Comparison of ENCODE assay signal across 1 cellular context in the genomic region with DNA sequence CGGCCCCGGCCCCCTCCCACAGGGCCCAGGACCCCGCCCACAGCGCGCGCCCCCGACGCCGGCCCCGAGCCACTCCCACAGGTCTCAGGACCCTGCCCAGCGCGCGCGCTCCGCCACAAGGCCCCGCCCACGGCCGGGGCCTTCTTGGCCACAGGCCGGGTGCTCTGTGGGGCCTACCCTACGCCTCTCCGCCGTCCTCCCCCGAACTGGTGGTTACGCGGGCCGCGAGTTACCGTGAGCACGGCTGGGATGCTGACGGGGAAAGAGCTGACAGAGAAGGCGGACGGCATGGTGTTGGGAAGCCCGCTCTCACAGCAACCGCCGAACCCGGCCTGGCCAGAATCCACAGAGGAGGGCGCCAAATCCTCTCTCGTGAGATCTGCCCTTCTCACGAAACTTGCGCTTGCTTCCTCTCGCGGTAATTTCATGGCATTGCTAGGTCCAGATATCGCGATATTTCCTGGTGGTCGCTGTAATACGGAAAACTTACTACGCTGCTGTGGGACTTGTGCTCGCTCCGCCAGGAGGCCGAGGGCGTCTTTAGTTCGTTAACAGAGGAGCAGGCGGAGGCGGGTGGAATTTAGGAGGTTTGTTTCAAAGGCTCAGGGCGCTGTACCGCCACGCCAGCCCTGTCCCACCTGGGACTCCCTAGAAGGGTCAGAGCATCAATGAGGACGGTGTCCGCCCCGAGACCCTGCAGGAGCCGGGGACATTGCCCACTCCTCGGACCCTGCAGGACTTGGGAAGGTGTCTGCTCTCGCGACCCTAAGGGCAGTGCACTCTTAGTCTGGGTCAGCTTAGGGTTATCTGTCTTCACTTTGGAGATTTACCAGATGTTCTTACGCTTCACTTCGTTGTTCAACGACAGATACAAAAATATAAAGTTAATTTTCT.
TF ChIP-seq lines count a peak whose summit lies in the region.

A gene (minus strand): TSS at position 351 of the 894 bp plus-strand sequence. CDS start 61 bp downstream, at position 290.

TF ChIP-seq in WTC11, 78 proteins besides CTCF, POLR2A, EP300 and RAD21 (continued from another document and continues in another):
- 0 out of 2 replicates have a peak, but pooled peaks have one; percentile 78 for TF ChIP-seq KAT7 (CRISPR knock-in tag; IDR thresholded peaks at IDR 0.05; ENCODE audit: borderline replicate concordance)
- TF ChIP-seq, protein P1, sequence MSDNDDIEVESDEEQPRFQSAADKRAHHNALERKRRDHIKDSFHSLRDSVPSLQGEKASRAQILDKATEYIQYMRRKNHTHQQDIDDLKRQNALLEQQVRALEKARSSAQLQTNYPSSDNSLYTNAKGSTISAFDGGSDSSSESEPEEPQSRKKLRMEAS (CRISPR knock-in tag; IDR thresholded peaks at IDR 0.05): peak; percentile 81; the same call in 1 of the 2 replicates
- TF ChIP-seq, protein P2, sequence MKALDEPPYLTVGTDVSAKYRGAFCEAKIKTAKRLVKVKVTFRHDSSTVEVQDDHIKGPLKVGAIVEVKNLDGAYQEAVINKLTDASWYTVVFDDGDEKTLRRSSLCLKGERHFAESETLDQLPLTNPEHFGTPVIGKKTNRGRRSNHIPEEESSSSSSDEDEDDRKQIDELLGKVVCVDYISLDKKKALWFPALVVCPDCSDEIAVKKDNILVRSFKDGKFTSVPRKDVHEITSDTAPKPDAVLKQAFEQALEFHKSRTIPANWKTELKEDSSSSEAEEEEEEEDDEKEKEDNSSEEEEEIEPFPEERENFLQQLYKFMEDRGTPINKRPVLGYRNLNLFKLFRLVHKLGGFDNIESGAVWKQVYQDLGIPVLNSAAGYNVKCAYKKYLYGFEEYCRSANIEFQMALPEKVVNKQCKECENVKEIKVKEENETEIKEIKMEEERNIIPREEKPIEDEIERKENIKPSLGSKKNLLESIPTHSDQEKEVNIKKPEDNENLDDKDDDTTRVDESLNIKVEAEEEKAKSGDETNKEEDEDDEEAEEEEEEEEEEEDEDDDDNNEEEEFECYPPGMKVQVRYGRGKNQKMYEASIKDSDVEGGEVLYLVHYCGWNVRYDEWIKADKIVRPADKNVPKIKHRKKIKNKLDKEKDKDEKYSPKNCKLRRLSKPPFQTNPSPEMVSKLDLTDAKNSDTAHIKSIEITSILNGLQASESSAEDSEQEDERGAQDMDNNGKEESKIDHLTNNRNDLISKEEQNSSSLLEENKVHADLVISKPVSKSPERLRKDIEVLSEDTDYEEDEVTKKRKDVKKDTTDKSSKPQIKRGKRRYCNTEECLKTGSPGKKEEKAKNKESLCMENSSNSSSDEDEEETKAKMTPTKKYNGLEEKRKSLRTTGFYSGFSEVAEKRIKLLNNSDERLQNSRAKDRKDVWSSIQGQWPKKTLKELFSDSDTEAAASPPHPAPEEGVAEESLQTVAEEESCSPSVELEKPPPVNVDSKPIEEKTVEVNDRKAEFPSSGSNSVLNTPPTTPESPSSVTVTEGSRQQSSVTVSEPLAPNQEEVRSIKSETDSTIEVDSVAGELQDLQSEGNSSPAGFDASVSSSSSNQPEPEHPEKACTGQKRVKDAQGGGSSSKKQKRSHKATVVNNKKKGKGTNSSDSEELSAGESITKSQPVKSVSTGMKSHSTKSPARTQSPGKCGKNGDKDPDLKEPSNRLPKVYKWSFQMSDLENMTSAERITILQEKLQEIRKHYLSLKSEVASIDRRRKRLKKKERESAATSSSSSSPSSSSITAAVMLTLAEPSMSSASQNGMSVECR (CRISPR knock-in tag; IDR thresholded peaks at IDR 0.05; ENCODE audit: borderline replicate concordance): peak; percentile 80; the same call in 1 of the 2 replicates
- no peak for TF ChIP-seq PRRX2 (CRISPR knock-in tag; IDR thresholded peaks at IDR 0.05)
- 0 out of 2 replicates have a peak, but pooled peaks have one; percentile 20 for TF ChIP-seq JUN (CRISPR knock-in tag; IDR thresholded peaks at IDR 0.05)
- TF ChIP-seq ELF4 (CRISPR knock-in tag; IDR thresholded peaks at IDR 0.05; ENCODE audit: low read depth): peak; percentile 73; the same call in 1 of the 2 replicates
- TF ChIP-seq CREM (CRISPR knock-in tag; IDR thresholded peaks at IDR 0.05): peak; percentile 71; the same call in 1 of the 2 replicates
- peak; percentile 89 for TF ChIP-seq FOXP1 (CRISPR knock-in tag; IDR thresholded peaks at IDR 0.05; ENCODE audit: borderline replicate concordance)
- TF ChIP-seq ESRRA (CRISPR knock-in tag; IDR thresholded peaks at IDR 0.05; ENCODE audit: borderline replicate concordance): peak; percentile 71; the same call in 1 of the 2 replicates
- TF ChIP-seq, protein P3, sequence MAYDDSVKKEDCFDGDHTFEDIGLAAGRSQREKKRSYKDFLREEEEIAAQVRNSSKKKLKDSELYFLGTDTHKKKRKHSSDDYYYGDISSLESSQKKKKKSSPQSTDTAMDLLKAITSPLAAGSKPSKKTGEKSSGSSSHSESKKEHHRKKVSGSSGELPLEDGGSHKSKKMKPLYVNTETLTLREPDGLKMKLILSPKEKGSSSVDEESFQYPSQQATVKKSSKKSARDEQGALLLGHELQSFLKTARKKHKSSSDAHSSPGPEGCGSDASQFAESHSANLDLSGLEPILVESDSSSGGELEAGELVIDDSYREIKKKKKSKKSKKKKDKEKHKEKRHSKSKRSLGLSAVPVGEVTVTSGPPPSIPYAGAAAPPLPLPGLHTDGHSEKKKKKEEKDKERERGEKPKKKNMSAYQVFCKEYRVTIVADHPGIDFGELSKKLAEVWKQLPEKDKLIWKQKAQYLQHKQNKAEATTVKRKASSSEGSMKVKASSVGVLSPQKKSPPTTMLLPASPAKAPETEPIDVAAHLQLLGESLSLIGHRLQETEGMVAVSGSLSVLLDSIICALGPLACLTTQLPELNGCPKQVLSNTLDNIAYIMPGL (CRISPR knock-in tag; IDR thresholded peaks at IDR 0.05): peak; percentile 81
- TF ChIP-seq ZBTB21 (CRISPR knock-in tag; IDR thresholded peaks at IDR 0.05; ENCODE audit: borderline replicate concordance): peak; percentile 87
- TF ChIP-seq GABPB1 (CRISPR knock-in tag; IDR thresholded peaks at IDR 0.05): peak; percentile 85
- peak; percentile 34; the same call in 1 of the 2 replicates for TF ChIP-seq ZNF671 (CRISPR knock-in tag; IDR thresholded peaks at IDR 0.05)
- TF ChIP-seq, protein P4, sequence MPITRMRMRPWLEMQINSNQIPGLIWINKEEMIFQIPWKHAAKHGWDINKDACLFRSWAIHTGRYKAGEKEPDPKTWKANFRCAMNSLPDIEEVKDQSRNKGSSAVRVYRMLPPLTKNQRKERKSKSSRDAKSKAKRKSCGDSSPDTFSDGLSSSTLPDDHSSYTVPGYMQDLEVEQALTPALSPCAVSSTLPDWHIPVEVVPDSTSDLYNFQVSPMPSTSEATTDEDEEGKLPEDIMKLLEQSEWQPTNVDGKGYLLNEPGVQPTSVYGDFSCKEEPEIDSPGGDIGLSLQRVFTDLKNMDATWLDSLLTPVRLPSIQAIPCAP (CRISPR knock-in tag; IDR thresholded peaks at IDR 0.05): 0 out of 2 replicates have a peak, but pooled peaks have one; percentile 18
- TF ChIP-seq CBFB (CRISPR knock-in tag; IDR thresholded peaks at IDR 0.05; ENCODE audit: low read depth): 0 out of 2 replicates have a peak, but pooled peaks have one; percentile 32
- TF ChIP-seq, protein P5, sequence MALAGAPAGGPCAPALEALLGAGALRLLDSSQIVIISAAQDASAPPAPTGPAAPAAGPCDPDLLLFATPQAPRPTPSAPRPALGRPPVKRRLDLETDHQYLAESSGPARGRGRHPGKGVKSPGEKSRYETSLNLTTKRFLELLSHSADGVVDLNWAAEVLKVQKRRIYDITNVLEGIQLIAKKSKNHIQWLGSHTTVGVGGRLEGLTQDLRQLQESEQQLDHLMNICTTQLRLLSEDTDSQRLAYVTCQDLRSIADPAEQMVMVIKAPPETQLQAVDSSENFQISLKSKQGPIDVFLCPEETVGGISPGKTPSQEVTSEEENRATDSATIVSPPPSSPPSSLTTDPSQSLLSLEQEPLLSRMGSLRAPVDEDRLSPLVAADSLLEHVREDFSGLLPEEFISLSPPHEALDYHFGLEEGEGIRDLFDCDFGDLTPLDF (CRISPR knock-in tag; IDR thresholded peaks at IDR 0.05): peak; percentile 40; the same call in 1 of the 2 replicates
- TF ChIP-seq, protein P6, sequence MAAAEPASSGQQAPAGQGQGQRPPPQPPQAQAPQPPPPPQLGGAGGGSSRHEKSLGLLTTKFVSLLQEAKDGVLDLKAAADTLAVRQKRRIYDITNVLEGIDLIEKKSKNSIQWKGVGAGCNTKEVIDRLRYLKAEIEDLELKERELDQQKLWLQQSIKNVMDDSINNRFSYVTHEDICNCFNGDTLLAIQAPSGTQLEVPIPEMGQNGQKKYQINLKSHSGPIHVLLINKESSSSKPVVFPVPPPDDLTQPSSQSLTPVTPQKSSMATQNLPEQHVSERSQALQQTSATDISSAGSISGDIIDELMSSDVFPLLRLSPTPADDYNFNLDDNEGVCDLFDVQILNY (CRISPR knock-in tag; IDR thresholded peaks at IDR 0.05): peak; percentile 98
- peak; percentile 71 for TF ChIP-seq ETV6 (CRISPR knock-in tag; IDR thresholded peaks at IDR 0.05)
- TF ChIP-seq, protein P7, sequence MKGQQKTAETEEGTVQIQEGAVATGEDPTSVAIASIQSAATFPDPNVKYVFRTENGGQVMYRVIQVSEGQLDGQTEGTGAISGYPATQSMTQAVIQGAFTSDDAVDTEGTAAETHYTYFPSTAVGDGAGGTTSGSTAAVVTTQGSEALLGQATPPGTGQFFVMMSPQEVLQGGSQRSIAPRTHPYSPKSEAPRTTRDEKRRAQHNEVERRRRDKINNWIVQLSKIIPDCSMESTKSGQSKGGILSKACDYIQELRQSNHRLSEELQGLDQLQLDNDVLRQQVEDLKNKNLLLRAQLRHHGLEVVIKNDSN (CRISPR knock-in tag; IDR thresholded peaks at IDR 0.05): peak; percentile 29
- TF ChIP-seq SOX15 (CRISPR knock-in tag; IDR thresholded peaks at IDR 0.05): no peak
- 0 out of 2 replicates have a peak, but pooled peaks have one; percentile 70 for TF ChIP-seq TCF7 (CRISPR knock-in tag; IDR thresholded peaks at IDR 0.05; ENCODE audit: low read depth)
- TF ChIP-seq NFE2L1 (CRISPR knock-in tag; IDR thresholded peaks at IDR 0.05): peak; percentile 81; the same call in 1 of the 2 replicates
- no peak for TF ChIP-seq ZNF396 (CRISPR knock-in tag; IDR thresholded peaks at IDR 0.05; ENCODE audit: borderline replicate concordance)
- TF ChIP-seq, protein P8, sequence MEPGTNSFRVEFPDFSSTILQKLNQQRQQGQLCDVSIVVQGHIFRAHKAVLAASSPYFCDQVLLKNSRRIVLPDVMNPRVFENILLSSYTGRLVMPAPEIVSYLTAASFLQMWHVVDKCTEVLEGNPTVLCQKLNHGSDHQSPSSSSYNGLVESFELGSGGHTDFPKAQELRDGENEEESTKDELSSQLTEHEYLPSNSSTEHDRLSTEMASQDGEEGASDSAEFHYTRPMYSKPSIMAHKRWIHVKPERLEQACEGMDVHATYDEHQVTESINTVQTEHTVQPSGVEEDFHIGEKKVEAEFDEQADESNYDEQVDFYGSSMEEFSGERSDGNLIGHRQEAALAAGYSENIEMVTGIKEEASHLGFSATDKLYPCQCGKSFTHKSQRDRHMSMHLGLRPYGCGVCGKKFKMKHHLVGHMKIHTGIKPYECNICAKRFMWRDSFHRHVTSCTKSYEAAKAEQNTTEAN (CRISPR knock-in tag; IDR thresholded peaks at IDR 0.05): peak; percentile 90; the same call in 1 of the 2 replicates
- TF ChIP-seq, protein P9, sequence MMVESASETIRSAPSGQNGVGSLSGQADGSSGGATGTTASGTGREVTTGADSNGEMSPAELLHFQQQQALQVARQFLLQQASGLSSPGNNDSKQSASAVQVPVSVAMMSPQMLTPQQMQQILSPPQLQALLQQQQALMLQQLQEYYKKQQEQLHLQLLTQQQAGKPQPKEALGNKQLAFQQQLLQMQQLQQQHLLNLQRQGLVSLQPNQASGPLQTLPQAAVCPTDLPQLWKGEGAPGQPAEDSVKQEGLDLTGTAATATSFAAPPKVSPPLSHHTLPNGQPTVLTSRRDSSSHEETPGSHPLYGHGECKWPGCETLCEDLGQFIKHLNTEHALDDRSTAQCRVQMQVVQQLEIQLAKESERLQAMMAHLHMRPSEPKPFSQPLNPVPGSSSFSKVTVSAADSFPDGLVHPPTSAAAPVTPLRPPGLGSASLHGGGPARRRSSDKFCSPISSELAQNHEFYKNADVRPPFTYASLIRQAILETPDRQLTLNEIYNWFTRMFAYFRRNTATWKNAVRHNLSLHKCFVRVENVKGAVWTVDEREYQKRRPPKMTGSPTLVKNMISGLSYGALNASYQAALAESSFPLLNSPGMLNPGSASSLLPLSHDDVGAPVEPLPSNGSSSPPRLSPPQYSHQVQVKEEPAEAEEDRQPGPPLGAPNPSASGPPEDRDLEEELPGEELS (CRISPR knock-in tag; IDR thresholded peaks at IDR 0.05): no peak; the same call in 1 of the 2 replicates
- TF ChIP-seq, protein P10, sequence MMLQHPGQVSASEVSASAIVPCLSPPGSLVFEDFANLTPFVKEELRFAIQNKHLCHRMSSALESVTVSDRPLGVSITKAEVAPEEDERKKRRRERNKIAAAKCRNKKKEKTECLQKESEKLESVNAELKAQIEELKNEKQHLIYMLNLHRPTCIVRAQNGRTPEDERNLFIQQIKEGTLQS (CRISPR knock-in tag; conservative IDR thresholded peaks at IDR 0.05): no peak
- TF ChIP-seq, protein P11, sequence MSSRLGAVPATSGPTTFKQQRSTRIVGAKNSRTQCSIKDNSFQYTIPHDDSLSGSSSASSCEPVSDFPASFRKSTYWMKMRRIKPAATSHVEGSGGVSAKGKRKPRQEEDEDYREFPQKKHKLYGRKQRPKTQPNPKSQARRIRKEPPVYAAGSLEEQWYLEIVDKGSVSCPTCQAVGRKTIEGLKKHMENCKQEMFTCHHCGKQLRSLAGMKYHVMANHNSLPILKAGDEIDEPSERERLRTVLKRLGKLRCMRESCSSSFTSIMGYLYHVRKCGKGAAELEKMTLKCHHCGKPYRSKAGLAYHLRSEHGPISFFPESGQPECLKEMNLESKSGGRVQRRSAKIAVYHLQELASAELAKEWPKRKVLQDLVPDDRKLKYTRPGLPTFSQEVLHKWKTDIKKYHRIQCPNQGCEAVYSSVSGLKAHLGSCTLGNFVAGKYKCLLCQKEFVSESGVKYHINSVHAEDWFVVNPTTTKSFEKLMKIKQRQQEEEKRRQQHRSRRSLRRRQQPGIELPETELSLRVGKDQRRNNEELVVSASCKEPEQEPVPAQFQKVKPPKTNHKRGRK (CRISPR knock-in tag; IDR thresholded peaks at IDR 0.05; ENCODE audit: borderline replicate concordance): no peak
- peak; percentile 75 for TF ChIP-seq FOXK1 (CRISPR knock-in tag; IDR thresholded peaks at IDR 0.05)
- no peak for TF ChIP-seq FOXJ3 (CRISPR knock-in tag; IDR thresholded peaks at IDR 0.05; ENCODE audit: borderline replicate concordance)
- TF ChIP-seq TEAD4 (CRISPR knock-in tag; IDR thresholded peaks at IDR 0.05): peak; percentile 64; the same call in 1 of the 2 replicates
- TF ChIP-seq MYBL2 (CRISPR knock-in tag; IDR thresholded peaks at IDR 0.05): peak; percentile 85
- peak; percentile 80; the same call in 1 of the 2 replicates for TF ChIP-seq ZNF232 (CRISPR knock-in tag; IDR thresholded peaks at IDR 0.05)
- no peak for TF ChIP-seq SMAD4 (CRISPR knock-in tag; IDR thresholded peaks at IDR 0.05)
- TF ChIP-seq, protein P12, sequence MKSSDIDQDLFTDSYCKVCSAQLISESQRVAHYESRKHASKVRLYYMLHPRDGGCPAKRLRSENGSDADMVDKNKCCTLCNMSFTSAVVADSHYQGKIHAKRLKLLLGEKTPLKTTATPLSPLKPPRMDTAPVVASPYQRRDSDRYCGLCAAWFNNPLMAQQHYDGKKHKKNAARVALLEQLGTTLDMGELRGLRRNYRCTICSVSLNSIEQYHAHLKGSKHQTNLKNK (CRISPR knock-in tag; IDR thresholded peaks at IDR 0.05): peak; percentile 77; the same call in 1 of the 2 replicates
- TF ChIP-seq, protein P13, sequence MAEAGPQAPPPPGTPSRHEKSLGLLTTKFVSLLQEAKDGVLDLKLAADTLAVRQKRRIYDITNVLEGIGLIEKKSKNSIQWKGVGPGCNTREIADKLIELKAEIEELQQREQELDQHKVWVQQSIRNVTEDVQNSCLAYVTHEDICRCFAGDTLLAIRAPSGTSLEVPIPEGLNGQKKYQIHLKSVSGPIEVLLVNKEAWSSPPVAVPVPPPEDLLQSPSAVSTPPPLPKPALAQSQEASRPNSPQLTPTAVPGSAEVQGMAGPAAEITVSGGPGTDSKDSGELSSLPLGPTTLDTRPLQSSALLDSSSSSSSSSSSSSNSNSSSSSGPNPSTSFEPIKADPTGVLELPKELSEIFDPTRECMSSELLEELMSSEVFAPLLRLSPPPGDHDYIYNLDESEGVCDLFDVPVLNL (CRISPR knock-in tag; IDR thresholded peaks at IDR 0.05; ENCODE audit: borderline replicate concordance, low read depth): peak; percentile 87; the same call in 1 of the 2 replicates
